ENCODE assay signal across 9 cellular contexts in the genomic region with DNA sequence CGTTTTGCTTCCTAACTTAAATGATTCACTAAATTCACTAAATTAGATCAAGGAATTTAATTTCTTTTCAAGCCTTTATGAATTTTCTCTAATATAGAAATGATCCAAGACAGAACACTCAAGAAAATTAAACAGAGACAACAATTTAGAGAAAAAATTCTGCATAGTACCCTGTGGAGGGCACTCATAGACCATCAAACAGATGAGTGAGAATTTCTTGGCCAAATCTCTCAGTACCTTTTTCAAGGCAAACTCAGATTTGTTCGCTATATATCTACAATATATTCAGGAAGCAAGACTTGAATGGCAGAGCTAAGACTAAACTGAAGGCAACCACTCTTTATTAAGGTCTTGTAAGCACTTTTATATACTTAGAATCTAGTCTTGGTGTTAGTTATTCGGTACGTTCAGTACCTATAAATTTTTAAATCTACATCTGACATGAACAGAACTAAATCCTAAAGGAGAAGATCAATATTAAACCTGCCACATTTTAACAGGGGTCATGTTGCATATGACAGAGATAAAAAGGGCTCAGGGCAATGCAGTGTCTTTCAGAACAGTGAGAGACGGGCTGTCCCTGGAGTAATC.
A peak's percentile ranks its signal among the peaks of the same experiment; 100 is the strongest.
DNase-seq lines count a peak whose midpoint lies in the region; ATAC-seq, FAIRE-seq and TF ChIP-seq lines count a peak whose summit lies in the region.
"Had no signal": no experiment of that assay in that cellular context is flagged by ENCODE, and none has a peak within 500 bp of the region (broad histone marks: within the 10 kb centered on the region; RNA-seq: fewer than 3 reads in every experiment).

No MANE protein-coding gene starts in this region.

- no peaks in the 10 kb centered on the region for H3K27me3 ChIP-seq in thoracic aorta (replicated peaks; ENCODE audit: insufficient read depth)
- H3K27me3 ChIP-seq in gastroesophageal sphincter, result no peaks in the 10 kb centered on the region
- no peaks in the 10 kb centered on the region for H3K27me3 ChIP-seq in small intestine (ENCODE audit: control insufficient read depth in 2 of 2, insufficient read depth in 2 of 2, low read length in 2 of 2)

- H3K36me3 ChIP-seq in thoracic aorta (no peaks in the 10 kb centered on the region), gastroesophageal sphincter (no peaks in the 10 kb centered on the region), small intestine (ENCODE audit: control insufficient read depth in 2 of 2, insufficient read depth in 2 of 2, low read length in 2 of 2) (no peaks in the 10 kb centered on the region)

- ATAC-seq in thoracic aorta (ENCODE audit: insufficient number of reproducible peaks, low FRiP score, low read depth) (no peak), gastroesophageal sphincter (no peak)

- H3K9me3 ChIP-seq in thoracic aorta (no peaks in the 10 kb centered on the region), gastroesophageal sphincter (no peaks in the 10 kb centered on the region), small intestine (ENCODE audit: control insufficient read depth, low read depth) (no peaks in the 10 kb centered on the region)

- H3K4me1 ChIP-seq in thoracic aorta (ENCODE audit: control insufficient read depth in 1 of 2, low read depth in 2 of 2) (no peaks in the 10 kb centered on the region), gastroesophageal sphincter (no peaks in the 10 kb centered on the region), small intestine (ENCODE audit: control insufficient read depth in 2 of 2, insufficient read depth in 1 of 2, low read depth in 1 of 2, low read length in 1 of 2) (no peaks in the 10 kb centered on the region)

- TF ChIP-seq CTCF in fibroblast of the aortic adventitia (IDR thresholded peaks at IDR 0.05; ENCODE audit: insufficient read depth, low read length) (no peak), thoracic aorta (IDR thresholded peaks at IDR 0.05) (peak; percentile 24), gastroesophageal sphincter (IDR thresholded peaks at IDR 0.05) (no peak)

- no peak for FAIRE-seq in small intestine (lab: Jason Lieb, UNC)

- no peak overlapping the region for H3K4me3 ChIP-seq in fibroblast of the aortic adventitia (ENCODE audit: low read depth, low read length)
- no peak overlapping the region for H3K4me3 ChIP-seq in thoracic aorta
- no peak overlapping the region for H3K4me3 ChIP-seq in gastroesophageal sphincter
- no peak overlapping the region for H3K4me3 ChIP-seq in small intestine (ENCODE audit: low read depth in 1 of 2, low read length in 2 of 2)

- no peak for TF ChIP-seq EP300 in gastroesophageal sphincter (IDR thresholded peaks at IDR 0.05)

- WGBS in gastroesophageal sphincter (ENCODE audit: low coverage in 1 of 2), 2 donors, result 73 to 77% methylated on average over 5 of the region's 5 CpGs
- 70 to 84% (median 82%) methylated on average over 5 of the region's 5 CpGs for WGBS in small intestine, 3 donors

- H3K27ac ChIP-seq in thoracic aorta (no peak overlapping the region), gastroesophageal sphincter (no peak overlapping the region), small intestine (ENCODE audit: low read depth in 1 of 2, low read length in 1 of 2) (no peak overlapping the region)

- no peak for TF ChIP-seq POLR2A in gastroesophageal sphincter (IDR thresholded peaks at IDR 0.05)

- peak; percentile 62 for DNase-seq in NCI-H82 (lab: John Stamatoyannopoulos, UW)
- DNase-seq in NCI-H82 treated with DMSO at 0.1 percent for 48 hours (lab: John Stamatoyannopoulos, UW; ENCODE audit: unreplicated experiment), result no peak
- DNase-seq in OCI-M1 (lab: John Stamatoyannopoulos, UW), result peak; percentile 32
- DNase-seq in fibroblast of the aortic adventitia (ENCODE audit: low read depth), result peak; percentile 8
- no peak for DNase-seq in thoracic aorta (ENCODE audit: low spot score)
- no peak for DNase-seq in LoVo (ENCODE audit: low spot score)
- no peak for DNase-seq in small intestine
- DNase-seq: activated CD4-positive, alpha-beta T cell treated with anti-CD3 and anti-CD28 coated beads for 4 hours had no signal

Comparison
In these comparisons a context has a peak if more than half of its experiments do, and no peak if none do; other contexts are left out.
1. DNase-seq: peak in NCI-H82 (single experiment), OCI-M1 (single experiment) and fibroblast of the aortic adventitia (single experiment); none in NCI-H82 treated with DMSO at 0.1 percent for 48 hours (single experiment), thoracic aorta (single experiment), LoVo (single experiment) and small intestine (single experiment).